ENCODE assay signal across 1 cellular context in the genomic region with DNA sequence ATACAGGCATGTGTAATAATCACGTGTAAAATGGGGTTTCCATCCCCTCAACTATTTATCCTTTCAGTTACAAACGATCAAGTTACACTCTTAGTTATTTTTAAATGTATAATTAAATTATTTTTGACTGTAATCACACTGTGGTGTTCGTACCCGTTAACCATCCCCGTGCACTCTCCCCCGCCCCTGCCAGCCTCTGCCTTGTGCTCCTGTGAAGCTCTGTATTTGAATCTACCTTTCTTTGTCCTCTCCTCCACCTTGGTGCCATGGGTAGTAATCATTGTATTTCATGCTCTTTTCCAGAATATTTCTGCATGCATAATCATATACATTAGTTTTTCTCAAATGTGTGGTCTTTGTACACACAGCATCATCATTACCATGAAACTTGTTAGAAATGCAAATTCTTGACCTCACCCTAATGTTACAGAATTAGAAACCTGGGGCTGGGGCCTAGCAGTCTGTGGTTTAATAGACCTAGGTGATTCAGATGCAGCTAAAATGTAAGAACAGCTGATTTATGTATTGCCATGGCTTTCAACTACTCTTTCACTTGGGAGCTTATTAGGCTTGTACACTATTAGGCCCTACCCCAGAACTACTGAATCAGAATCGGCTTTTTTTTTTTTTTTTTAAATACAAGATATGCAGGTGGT.
A peak's percentile ranks its signal among the peaks of the same experiment; 100 is the strongest.
TF ChIP-seq lines count a peak whose summit lies in the region.

No MANE protein-coding gene starts in this region.

TF ChIP-seq in GM12878, 131 proteins besides CTCF, POLR2A, EP300 and RAD21:
- TF ChIP-seq POU2F2 (IDR thresholded peaks at IDR 0.05; ENCODE audit: borderline replicate concordance, low read depth, low read length): peak; percentile 17; the same call in 1 of the 3 replicates
- no peak for TF ChIP-seq RAD51 (IDR thresholded peaks at IDR 0.05)
- TF ChIP-seq, protein P1, sequence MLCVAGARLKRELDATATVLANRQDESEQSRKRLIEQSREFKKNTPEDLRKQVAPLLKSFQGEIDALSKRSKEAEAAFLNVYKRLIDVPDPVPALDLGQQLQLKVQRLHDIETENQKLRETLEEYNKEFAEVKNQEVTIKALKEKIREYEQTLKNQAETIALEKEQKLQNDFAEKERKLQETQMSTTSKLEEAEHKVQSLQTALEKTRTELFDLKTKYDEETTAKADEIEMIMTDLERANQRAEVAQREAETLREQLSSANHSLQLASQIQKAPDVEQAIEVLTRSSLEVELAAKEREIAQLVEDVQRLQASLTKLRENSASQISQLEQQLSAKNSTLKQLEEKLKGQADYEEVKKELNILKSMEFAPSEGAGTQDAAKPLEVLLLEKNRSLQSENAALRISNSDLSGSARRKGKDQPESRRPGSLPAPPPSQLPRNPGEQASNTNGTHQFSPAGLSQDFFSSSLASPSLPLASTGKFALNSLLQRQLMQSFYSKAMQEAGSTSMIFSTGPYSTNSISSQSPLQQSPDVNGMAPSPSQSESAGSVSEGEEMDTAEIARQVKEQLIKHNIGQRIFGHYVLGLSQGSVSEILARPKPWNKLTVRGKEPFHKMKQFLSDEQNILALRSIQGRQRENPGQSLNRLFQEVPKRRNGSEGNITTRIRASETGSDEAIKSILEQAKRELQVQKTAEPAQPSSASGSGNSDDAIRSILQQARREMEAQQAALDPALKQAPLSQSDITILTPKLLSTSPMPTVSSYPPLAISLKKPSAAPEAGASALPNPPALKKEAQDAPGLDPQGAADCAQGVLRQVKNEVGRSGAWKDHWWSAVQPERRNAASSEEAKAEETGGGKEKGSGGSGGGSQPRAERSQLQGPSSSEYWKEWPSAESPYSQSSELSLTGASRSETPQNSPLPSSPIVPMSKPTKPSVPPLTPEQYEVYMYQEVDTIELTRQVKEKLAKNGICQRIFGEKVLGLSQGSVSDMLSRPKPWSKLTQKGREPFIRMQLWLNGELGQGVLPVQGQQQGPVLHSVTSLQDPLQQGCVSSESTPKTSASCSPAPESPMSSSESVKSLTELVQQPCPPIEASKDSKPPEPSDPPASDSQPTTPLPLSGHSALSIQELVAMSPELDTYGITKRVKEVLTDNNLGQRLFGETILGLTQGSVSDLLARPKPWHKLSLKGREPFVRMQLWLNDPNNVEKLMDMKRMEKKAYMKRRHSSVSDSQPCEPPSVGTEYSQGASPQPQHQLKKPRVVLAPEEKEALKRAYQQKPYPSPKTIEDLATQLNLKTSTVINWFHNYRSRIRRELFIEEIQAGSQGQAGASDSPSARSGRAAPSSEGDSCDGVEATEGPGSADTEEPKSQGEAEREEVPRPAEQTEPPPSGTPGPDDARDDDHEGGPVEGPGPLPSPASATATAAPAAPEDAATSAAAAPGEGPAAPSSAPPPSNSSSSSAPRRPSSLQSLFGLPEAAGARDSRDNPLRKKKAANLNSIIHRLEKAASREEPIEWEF (IDR thresholded peaks at IDR 0.05; ENCODE audit: insufficient replicate concordance, low read depth, low read length): no peak
- TF ChIP-seq BCL11A (IDR thresholded peaks at IDR 0.05; ENCODE audit: low read depth, low read length): 0 out of 2 replicates have a peak, but pooled peaks have one; percentile 17
- peak; percentile 81 for TF ChIP-seq RUNX3 (IDR thresholded peaks at IDR 0.05; ENCODE audit: low read length)
- TF ChIP-seq MEF2B (IDR thresholded peaks at IDR 0.05; ENCODE audit: partially characterized antibody, poor library complexity, severe bottlenecking): peak; percentile 36
- peak; percentile 39; the same call in 1 of the 2 replicates for TF ChIP-seq ZNF384 (IDR thresholded peaks at IDR 0.05; ENCODE audit: borderline replicate concordance, low read depth, low read length)
- 0 out of 2 replicates have a peak, but pooled peaks have one; percentile 30 for TF ChIP-seq ATF7 (IDR thresholded peaks at IDR 0.05; ENCODE audit: low read depth)
- TF ChIP-seq CBFB (IDR thresholded peaks at IDR 0.05; ENCODE audit: low read depth): no peak
TF ChIP-seq in GM12878: peak in this region for 6.
